Comparison of ENCODE assay signal across 8 cellular contexts in genomic region chr2:26346454-26347053, GRCh38. TPM values are rescaled to one million over a fixed set of nuclear protein-coding genes. Genes with fewer than 3 reads are reported as not detected.
DNase-seq lines count a peak whose midpoint lies in the region; ATAC-seq and TF ChIP-seq lines count a peak whose summit lies in the region.

A gene with protein sequence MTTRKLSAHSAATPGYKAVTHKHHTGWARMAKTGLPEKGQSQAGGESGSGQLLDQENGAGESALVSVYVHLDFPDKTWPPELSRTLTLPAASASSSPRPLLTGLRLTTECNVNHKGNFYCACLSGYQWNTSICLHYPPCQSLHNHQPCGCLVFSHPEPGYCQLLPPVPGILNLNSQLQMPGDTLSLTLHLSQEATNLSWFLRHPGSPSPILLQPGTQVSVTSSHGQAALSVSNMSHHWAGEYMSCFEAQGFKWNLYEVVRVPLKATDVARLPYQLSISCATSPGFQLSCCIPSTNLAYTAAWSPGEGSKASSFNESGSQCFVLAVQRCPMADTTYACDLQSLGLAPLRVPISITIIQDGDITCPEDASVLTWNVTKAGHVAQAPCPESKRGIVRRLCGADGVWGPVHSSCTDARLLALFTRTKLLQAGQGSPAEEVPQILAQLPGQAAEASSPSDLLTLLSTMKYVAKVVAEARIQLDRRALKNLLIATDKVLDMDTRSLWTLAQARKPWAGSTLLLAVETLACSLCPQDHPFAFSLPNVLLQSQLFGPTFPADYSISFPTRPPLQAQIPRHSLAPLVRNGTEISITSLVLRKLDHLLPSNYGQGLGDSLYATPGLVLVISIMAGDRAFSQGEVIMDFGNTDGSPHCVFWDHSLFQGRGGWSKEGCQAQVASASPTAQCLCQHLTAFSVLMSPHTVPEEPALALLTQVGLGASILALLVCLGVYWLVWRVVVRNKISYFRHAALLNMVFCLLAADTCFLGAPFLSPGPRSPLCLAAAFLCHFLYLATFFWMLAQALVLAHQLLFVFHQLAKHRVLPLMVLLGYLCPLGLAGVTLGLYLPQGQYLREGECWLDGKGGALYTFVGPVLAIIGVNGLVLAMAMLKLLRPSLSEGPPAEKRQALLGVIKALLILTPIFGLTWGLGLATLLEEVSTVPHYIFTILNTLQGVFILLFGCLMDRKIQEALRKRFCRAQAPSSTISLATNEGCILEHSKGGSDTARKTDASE (minus strand): TSS chr2:26346789. CDS start chr2:26346234, 555 bp downstream.

- intact Hi-C loops in CD14-positive monocyte (cut with micrococcal nuclease): loop anchor here (2.0 to 10.0 kb wide), 3 partner anchors 102 to 418 kb away; partner anchors contain the start of genes HADHA (in 2 of the 2), HADHB (in 2 of the 2) and SLC35F6 (in 1 of the 2)

- H3K36me3 ChIP-seq in NT2/D1 (ENCODE audit: insufficient read depth, insufficient read length, low read length): peaks cover 7% of the 10 kb centered on the region
- no peaks in the 10 kb centered on the region for H3K36me3 ChIP-seq in mucosa of rectum (ENCODE audit: control insufficient read depth in 2 of 2, insufficient read depth in 2 of 2, low read length in 2 of 2)

- no peaks in the 10 kb centered on the region for H3K9me3 ChIP-seq in NT2/D1 (ENCODE audit: insufficient read depth, low read length)
- H3K9me3 ChIP-seq in mucosa of rectum (ENCODE audit: control insufficient read depth in 2 of 2, low read length in 2 of 2): no peaks in the 10 kb centered on the region

- peaks cover 28% of the 10 kb centered on the region for H3K4me1 Mint-ChIP-seq in CD14-positive monocyte

- H3K4me1 ChIP-seq in NT2/D1 (ENCODE audit: insufficient read depth, insufficient read length): no peaks in the 10 kb centered on the region
- peaks cover 16 to 22% of the 10 kb centered on the region in 2 donors for H3K4me1 ChIP-seq in mucosa of rectum (ENCODE audit: control insufficient read depth in 2 of 2, insufficient read depth in 2 of 2, low read length in 2 of 2)

- ATAC-seq in HG03025 (IDR thresholded peaks at IDR 0.05; ENCODE audit: low FRiP score, unreplicated experiment) (peak; percentile 14), HG03469 (IDR thresholded peaks at IDR 0.05; ENCODE audit: unreplicated experiment) (no peak)

- H3K27ac Mint-ChIP-seq in CD14-positive monocyte: peak within 1 kb of the TSS; percentile 94 to 100 (median 99)

- DNase-seq in CD14-positive monocyte (ENCODE audit: low spot score): peak; percentile 59
- DNase-seq in NT2/D1 (ENCODE audit: low read depth, low spot score): peak; percentile 15
- DNase-seq in activated T-cell treated with anti-CD3 and anti-CD28 coated beads for 1 hour (ENCODE audit: low read depth): peak; percentile 44
- no peak for DNase-seq in epithelial cell of prostate (ENCODE audit: low read depth, low spot score)
- DNase-seq in stimulated activated CD8-positive, alpha-beta memory T cell treated with anti-CD3 and anti-CD28 coated beads, Interleukin-4, amount 100 ng/mL, for 48 hours: peak; percentile 73

- peak within 1 kb of the TSS; percentile 95 for H3K9ac ChIP-seq in NT2/D1 (ENCODE audit: insufficient read length, low read depth)
- peak within 1 kb of the TSS; percentile 81 to 97 for H3K9ac ChIP-seq in mucosa of rectum (ENCODE audit: low read depth in 1 of 2, low read length in 2 of 2)

- H3K27me3 Mint-ChIP-seq in CD14-positive monocyte (ENCODE audit: low read depth in 3 of 3): no peaks in the 10 kb centered on the region

- no peaks in the 10 kb centered on the region for H3K9me3 Mint-ChIP-seq in CD14-positive monocyte

- peak within 1 kb of the TSS; percentile 98 to 100 for H3K4me3 Mint-ChIP-seq in CD14-positive monocyte

- H3K36me3 Mint-ChIP-seq in CD14-positive monocyte: peaks cover 0 to 4% of the 10 kb centered on the region in 2 donors

- H3K4me3 ChIP-seq in NT2/D1 (ENCODE audit: insufficient read length, low read depth) (peak within 1 kb of the TSS; percentile 92), mucosa of rectum (ENCODE audit: low read length in 2 of 2) (peak within 1 kb of the TSS; percentile 93 to 99)

- H3K27me3 ChIP-seq in NT2/D1 (ENCODE audit: insufficient read depth, insufficient read length) (no peaks in the 10 kb centered on the region), mucosa of rectum (ENCODE audit: control insufficient read depth in 2 of 2, insufficient read depth in 2 of 2, low read length in 2 of 2) (no peaks in the 10 kb centered on the region)

- no peak for TF ChIP-seq CTCF in CD14-positive monocyte (IDR thresholded peaks at IDR 0.05)

- H3K27ac ChIP-seq in epithelial cell of prostate (peak within 1 kb of the TSS; percentile 92), mucosa of rectum (ENCODE audit: low read depth in 2 of 2, low read length in 2 of 2) (peak within 1 kb of the TSS; percentile 94 to 95)

RNA-seq across cellular contexts. Expression of the gene that starts here (rescaled TPM):
- not detected for polyA plus RNA-seq in CD14-positive monocyte

Comparison
In these comparisons a context has a peak if more than half of its experiments do, and no peak if none do; other contexts are left out.
1. Peak in DNase-seq in CD14-positive monocyte; RNA of the gene not detected or under 1 TPM.